Comparison of ENCODE assay signal across 27 cellular contexts in the genomic region with DNA sequence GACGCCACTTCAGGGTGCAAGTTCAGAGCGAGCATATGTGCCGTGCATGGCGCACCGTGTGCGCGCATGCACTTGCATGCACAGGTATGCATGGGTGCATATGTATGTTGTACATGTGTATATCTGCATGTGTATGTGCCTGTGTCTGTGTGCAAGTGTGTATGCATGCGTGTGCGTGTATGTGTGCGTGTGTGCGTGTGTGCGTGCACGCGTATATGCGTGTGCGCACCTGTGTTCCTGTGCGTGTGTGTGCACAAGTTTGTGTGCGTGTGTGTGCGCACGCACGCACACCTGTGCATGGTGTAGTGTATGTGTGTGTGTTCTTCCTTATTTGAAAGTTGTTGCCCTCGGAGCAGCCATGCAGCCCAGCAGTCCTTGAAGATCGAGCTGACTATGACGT.
DNase-seq lines count a peak whose midpoint lies in the region; ATAC-seq, FAIRE-seq and TF ChIP-seq lines count a peak whose summit lies in the region.
"Had no signal": no experiment of that assay in that cellular context is flagged by ENCODE, and none has a peak within 500 bp of the region (broad histone marks: within the 10 kb centered on the region; RNA-seq: fewer than 3 reads in every experiment).

No MANE protein-coding gene starts in this region.

- no peak overlapping the region for H2AK5ac ChIP-seq in trophoblast cell (ENCODE audit: low read length)

- TF ChIP-seq EP300 in K562 (IDR thresholded peaks at IDR 0.05; ENCODE audit: low read length), result no peak

- POLR2A ChIA-PET in K562 (lab: Yijun Ruan, JAX), result no interaction called here
- POLR2A ChIA-PET in GM10248 (lab: Yijun Ruan, JAX), result no interaction called here

- H3K4ac ChIP-seq in trophoblast cell (ENCODE audit: low read depth, low read length), result no peak overlapping the region

- H2BK12ac ChIP-seq in trophoblast cell (ENCODE audit: low read length), result no peak overlapping the region

- H3K9ac ChIP-seq in K562 (ENCODE audit: insufficient read depth in 1 of 2, low read depth in 2 of 2, low read length in 2 of 2) (no peak overlapping the region), trophoblast cell (ENCODE audit: low read length) (no peak overlapping the region)
- H3K9ac ChIP-seq: BLaER1 treated with 17β-estradiol and CSF1 and Interleukin-3, amounts not matched to agents 10 nM and 100 nM; GM23248 had no signal

- H4K20me1 ChIP-seq in K562 (replicated peaks; ENCODE audit: control insufficient read depth, insufficient read depth, low read length), result no peaks in the 10 kb centered on the region

- in situ Hi-C loops in K562 (cut with MboI), result no loop called here

- no peak for TF ChIP-seq POLR2A in GM12891 (IDR thresholded peaks at IDR 0.05; ENCODE audit: low read depth, low read length)
- no peak for TF ChIP-seq POLR2A in K562 (conservative IDR thresholded peaks at IDR 0.05)

- no peaks in the 10 kb centered on the region for H3K79me1 ChIP-seq in trophoblast cell (ENCODE audit: low read length)

- H3K9me3 ChIP-seq in T-helper 17 cell (ENCODE audit: control insufficient read depth, low read length, poor library complexity, severe bottlenecking), result no peaks in the 10 kb centered on the region
- H3K9me3 ChIP-seq in K562 (replicated peaks; ENCODE audit: control insufficient read depth, insufficient read depth, low read depth, low read length), result no peaks in the 10 kb centered on the region
- peaks cover 3% of the 10 kb centered on the region for H3K9me3 ChIP-seq in trophoblast cell (ENCODE audit: insufficient read depth, low read depth, low read length)
- H3K9me3 ChIP-seq: A549; BE2C; BLaER1 treated with 17β-estradiol and CSF1 and Interleukin-3, amounts not matched to agents 10 nM and 100 nM had no signal

- no peak overlapping the region for H2BK5ac ChIP-seq in trophoblast cell (ENCODE audit: low read depth, low read length, poor library complexity)

- H3K36me3 Mint-ChIP-seq in T-helper 17 cell (ENCODE audit: low read depth), result peaks cover 2% of the 10 kb centered on the region

- H3K14ac ChIP-seq in trophoblast cell (ENCODE audit: low read length), result no peak overlapping the region

- no peaks in the 10 kb centered on the region for H3K79me2 ChIP-seq in K562 (ENCODE audit: control insufficient read depth, insufficient read depth, low read length)
- no peaks in the 10 kb centered on the region for H3K79me2 ChIP-seq in trophoblast cell (ENCODE audit: control insufficient read depth, insufficient read depth, low read length, poor library complexity)

- no peak overlapping the region for H2BK120ac ChIP-seq in trophoblast cell (ENCODE audit: insufficient read depth, low read length, poor library complexity)

- H2AFZ ChIP-seq in K562 (ENCODE audit: low read depth, low read length) (no peak overlapping the region), trophoblast cell (ENCODE audit: insufficient read depth, low read length, poor library complexity) (no peak overlapping the region)
- H2AFZ ChIP-seq: GM23248 had no signal

- H4K12ac ChIP-seq in trophoblast cell (ENCODE audit: low read depth, low read length), result no peak overlapping the region

- BruUV-seq in K562 (replicated peaks; lab: Mats Ljungman, UMichigan), result no TSS peak

- no peak overlapping the region for H3K4me2 ChIP-seq in K562 (ENCODE audit: insufficient read depth, low read length)
- H3K4me2 ChIP-seq in trophoblast cell (ENCODE audit: low read length), result no peak overlapping the region
- H3K4me2 ChIP-seq: A549; BLaER1 treated with 17β-estradiol and CSF1 and Interleukin-3, amounts not matched to agents 10 nM and 100 nM had no signal

- no peaks in the 10 kb centered on the region for H3K4me1 ChIP-seq in K562 (replicated peaks in 1 of 2; ENCODE audit: control insufficient read depth in 2 of 2, insufficient read depth in 2 of 2, low read length in 2 of 2)
- no peaks in the 10 kb centered on the region for H3K4me1 ChIP-seq in trophoblast cell (ENCODE audit: control insufficient read depth in 1 of 2, insufficient read depth in 2 of 2, low read length in 2 of 2)
- H3K4me1 ChIP-seq: A549, BE2C had no signal

- H3K36me3 ChIP-seq in K562 (ENCODE audit: control insufficient read depth, insufficient read depth, low read length), result peaks cover 51% of the 10 kb centered on the region; the same call in 2 of the 3 replicates
- peaks cover 18 to 23% of the 10 kb centered on the region in 2 experiments for H3K36me3 ChIP-seq in trophoblast cell (ENCODE audit: control insufficient read depth in 1 of 2, insufficient read depth in 2 of 2, low read length in 2 of 2)
- H3K36me3 ChIP-seq: BE2C had no signal

- intact Hi-C loops in K562 (cut with micrococcal nuclease), result no loop called here

- FAIRE-seq in GM12891 (lab: Jason Lieb, UNC), result peak; percentile 81
- FAIRE-seq in K562 (lab: Jason Lieb, UNC), result no peak
- FAIRE-seq: A549, D721Med, GM19239, H1 had no signal

- H4K8ac ChIP-seq in trophoblast cell (ENCODE audit: low read depth, low read length), result no peak overlapping the region

- no peak overlapping the region for H3K4me3 ChIP-seq in K562
- H3K4me3 ChIP-seq in trophoblast cell (ENCODE audit: low read depth, low read length), result no peak overlapping the region
- H3K4me3 ChIP-seq: A549; BLaER1 treated with 17β-estradiol and CSF1 and Interleukin-3, amounts not matched to agents 10 nM and 100 nM; GM23248 had no signal

- DNase-seq in GM12891 (ENCODE audit: insufficient read length, low spot score) (no peak), T-helper 17 cell (no peak), K562 (ENCODE audit: extremely low read depth in 1 of 4, low spot score in 3 of 4) (no peak), mesenteric fat pad (ENCODE audit: low spot score) (peak; percentile 22), trophoblast cell (no peak), amygdala (lab: John Stamatoyannopoulos, UW) (no peak), GM10248 (ENCODE audit: extremely low spot score) (no peak)
- DNase-seq in stimulated activated CD4-positive, alpha-beta T cell treated with anti-CD3 and anti-CD28 coated beads, Interleukin-1b, Interleukin-23, amount 100 ng/mL, for 48 hours, result no peak
- DNase-seq: 8988T; ACHN; AML-193; BE2C; CD4-positive, alpha-beta T cell; CD8-positive, alpha-beta memory T cell; DMS 273 treated with DMSO at 0.1 percent for 48 hours; DMS79; EL; GDM1; GM23248; H7; HCEC 1CT had no signal

- peaks cover 5% of the 10 kb centered on the region for H3K4me1 Mint-ChIP-seq in T-helper 17 cell
- H3K4me1 Mint-ChIP-seq: CD14-positive monocyte had no signal

- no peaks in the 10 kb centered on the region for H3K27me3 Mint-ChIP-seq in T-helper 17 cell
- H3K27me3 Mint-ChIP-seq: CD4-positive, alpha-beta T cell had no signal

- H4K91ac ChIP-seq in trophoblast cell (ENCODE audit: low read depth, low read length), result no peak overlapping the region

- TF ChIP-seq CTCF in K562 (IDR thresholded peaks at IDR 0.05 in 2 of 3, conservative IDR thresholded peaks at IDR 0.05 in 1 of 3; ENCODE audit: insufficient read depth in 2 of 3, low read depth in 1 of 3, low read length in 3 of 3), result no peak
- TF ChIP-seq CTCF in GM10248 (IDR thresholded peaks at IDR 0.05; ENCODE audit: control extremely low read depth, extremely low read depth, low read depth, missing control alignments), result no peak

- no peak for TF ChIP-seq RAD21 in K562 (CRISPR knock-in tag; conservative IDR thresholded peaks at IDR 0.05 in 1 of 2, IDR thresholded peaks at IDR 0.05 in 1 of 2)

- H3K27me3 ChIP-seq in K562 (ENCODE audit: control insufficient read depth in 2 of 2, insufficient read depth in 2 of 2, low read length in 2 of 2), result no peaks in the 10 kb centered on the region
- no peaks in the 10 kb centered on the region for H3K27me3 ChIP-seq in trophoblast cell (ENCODE audit: insufficient read depth, low read length)
- H3K27me3 ChIP-seq: BE2C; BLaER1 treated with 17β-estradiol and CSF1 and Interleukin-3, amounts not matched to agents 10 nM and 100 nM had no signal

- WGBS in K562 (ENCODE audit: insufficient coverage, low coverage, missing lambda C conversion rate), result 98% methylated on average over 17 of the region's 24 CpGs
- no CpG with 5 or more reads among the region's 24 CpGs for WGBS in trophoblast cell (ENCODE audit: extremely low coverage, insufficient coverage, insufficient read length)

- no peak overlapping the region for H3K27ac Mint-ChIP-seq in T-helper 17 cell
- H3K27ac Mint-ChIP-seq: CD14-positive monocyte; CD4-positive, alpha-beta T cell; CD8-positive, alpha-beta memory T cell had no signal

- no peak overlapping the region for H3K27ac ChIP-seq in K562 (ENCODE audit: extremely low read depth, low read depth, low read length)
- no peak overlapping the region for H3K27ac ChIP-seq in trophoblast cell (ENCODE audit: low read depth, low read length)
- H3K27ac ChIP-seq: A549; BLaER1 treated with 17β-estradiol and CSF1 and Interleukin-3, amounts not matched to agents 10 nM and 100 nM; GM23248 had no signal

- CTCF ChIA-PET in K562 (lab: Yijun Ruan, JAX; ENCODE audit: low intra/inter-chr PET ratio) (no interaction called here), GM10248 (lab: Yijun Ruan, JAX) (no interaction called here)

- H3K23ac ChIP-seq in trophoblast cell (ENCODE audit: low read length), result no peak overlapping the region

- H3K9me1 ChIP-seq in K562 (ENCODE audit: control insufficient read depth, insufficient read depth, low read length), result no peaks in the 10 kb centered on the region

- H3K4me3 Mint-ChIP-seq in T-helper 17 cell, result peak overlapping the region; percentile 33
- H3K4me3 Mint-ChIP-seq: CD14-positive monocyte; CD4-positive, alpha-beta T cell; CD8-positive, alpha-beta memory T cell had no signal

- no peak for ATAC-seq in T-helper 17 cell
- no peak for ATAC-seq in K562
- ATAC-seq: A549 had no signal

- no peak overlapping the region for H3K18ac ChIP-seq in trophoblast cell (ENCODE audit: low read length)

TF ChIP-seq in GM12891, 5 proteins besides CTCF, POLR2A, EP300 and RAD21:
- TF ChIP-seq POLR2AphosphoS5 (IDR thresholded peaks at IDR 0.05; ENCODE audit: low read depth, low read length), result no peak
- no peak for TF ChIP-seq PAX5 (IDR thresholded peaks at IDR 0.05; ENCODE audit: insufficient read depth, low read length, severe bottlenecking)
- no peak for TF ChIP-seq TAF1 (IDR thresholded peaks at IDR 0.05; ENCODE audit: low read depth, low read length)
- TF ChIP-seq POU2F2 (IDR thresholded peaks at IDR 0.05; ENCODE audit: low read depth, low read length), result no peak
- TF ChIP-seq SPI1 (IDR thresholded peaks at IDR 0.05; ENCODE audit: low read depth, low read length), result no peak

TF ChIP-seq in K562, 482 proteins besides CTCF, POLR2A, EP300 and RAD21:
- TF ChIP-seq SAFB2 (IDR thresholded peaks at IDR 0.05; ENCODE audit: borderline replicate concordance, low read depth, low read length, severe bottlenecking) (no peak), POLR2G (IDR thresholded peaks at IDR 0.05; ENCODE audit: low read depth, low read length) (0 out of 2 replicates have a peak, but pooled peaks have one; percentile 22), RBM22 (IDR thresholded peaks at IDR 0.05; ENCODE audit: low read depth, low read length, poor library complexity, severe bottlenecking) (peak; percentile 51)
